Comparison of ENCODE assay signal across 8 cellular contexts in the genomic region with DNA sequence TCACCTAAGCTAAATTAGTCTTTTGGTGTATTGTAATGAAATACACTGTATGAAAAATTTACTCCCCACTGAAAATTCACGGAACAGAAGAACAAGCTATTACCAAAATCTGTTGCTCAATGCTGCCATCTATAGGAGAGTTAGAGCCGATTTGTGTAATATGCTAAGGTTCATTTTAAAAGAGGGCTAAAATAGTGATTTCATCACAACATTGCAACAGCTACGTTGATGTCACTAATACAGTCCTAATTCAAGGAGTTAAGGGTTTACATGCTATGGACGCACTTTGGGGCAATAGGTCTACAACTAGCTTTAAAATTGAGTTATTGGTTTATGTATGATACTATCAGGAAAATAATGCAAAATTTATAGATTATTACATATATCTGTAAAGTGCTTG. TPM values are rescaled to one million over a fixed set of nuclear protein-coding genes. Genes with fewer than 3 reads are reported as not detected.
DNase-seq lines count a peak whose midpoint lies in the region; ATAC-seq lines count a peak whose summit lies in the region.

No MANE protein-coding gene starts in this region.

- no peak overlapping the region for H3K4ac ChIP-seq in mesenchymal stem cell (ENCODE audit: low read depth in 1 of 2, low read length in 2 of 2)

- H3K4me3 ChIP-seq in HUES48 (ENCODE audit: low read depth, low read length) (peak overlapping the region; percentile 29; the same call in 1 of the 2 replicates), mesenchymal stem cell (ENCODE audit: insufficient read depth in 1 of 2, low read depth in 1 of 2, low read length in 2 of 2) (no peak overlapping the region)

- H3K14ac ChIP-seq in mesenchymal stem cell (ENCODE audit: low read length in 2 of 2) = no peak overlapping the region

- H2BK15ac ChIP-seq in mesenchymal stem cell (ENCODE audit: low read depth, poor library complexity, severe bottlenecking) = no peak overlapping the region

- no peak overlapping the region for H2AK5ac ChIP-seq in mesenchymal stem cell (ENCODE audit: low read length, severe bottlenecking)

- H3K27me3 ChIP-seq in HUES48 (ENCODE audit: control insufficient read depth, insufficient read depth, low read length) = no peaks in the 10 kb centered on the region
- H3K27me3 ChIP-seq in mesenchymal stem cell (ENCODE audit: control insufficient read depth in 1 of 2, insufficient read depth in 1 of 2, low read length in 2 of 2) = no peaks in the 10 kb centered on the region

- H3K18ac ChIP-seq in mesenchymal stem cell (ENCODE audit: low read depth in 1 of 2, low read length in 2 of 2) = no peak overlapping the region

- H3K4me2 ChIP-seq in mesenchymal stem cell (ENCODE audit: low read length, poor library complexity, severe bottlenecking) = no peak overlapping the region

- no CpG with 5 or more reads among the region's 4 CpGs for WGBS in mesenchymal stem cell

- no peak overlapping the region for H2BK12ac ChIP-seq in mesenchymal stem cell (ENCODE audit: low read length in 2 of 2)

- H3K9ac ChIP-seq in HUES48 (ENCODE audit: low read depth, low read length) (no peak overlapping the region), mesenchymal stem cell (ENCODE audit: low read length) (peak overlapping the region; percentile 63)

- no peaks in the 10 kb centered on the region for H3K79me1 ChIP-seq in mesenchymal stem cell (replicated peaks; ENCODE audit: low read length, poor library complexity, severe bottlenecking)

- no peak overlapping the region for H3K23ac ChIP-seq in mesenchymal stem cell (ENCODE audit: low read length in 2 of 2)

- H4K8ac ChIP-seq in mesenchymal stem cell (ENCODE audit: low read length) = no peak overlapping the region

- ATAC-seq in HG02981 (IDR thresholded peaks at IDR 0.05; ENCODE audit: unreplicated experiment) (no peak), GM18502 (IDR thresholded peaks at IDR 0.05; ENCODE audit: poor library complexity, unreplicated experiment) (no peak)

- no peak overlapping the region for H4K91ac ChIP-seq in mesenchymal stem cell (ENCODE audit: low read length)

- H2BK120ac ChIP-seq in mesenchymal stem cell (ENCODE audit: low read depth, low read length) = no peak overlapping the region

- H3K27ac ChIP-seq in HUES48 (ENCODE audit: low read depth, low read length) = no peak overlapping the region
- H3K27ac ChIP-seq in mesenchymal stem cell (ENCODE audit: low read length, poor library complexity, severe bottlenecking) = no peak overlapping the region

- DNase-seq in DMS 273 treated with DMSO at 0.1 percent for 48 hours (lab: John Stamatoyannopoulos, UW) (peak; percentile 29), NOMO-1 (lab: John Stamatoyannopoulos, UW; ENCODE audit: unreplicated experiment in 2 of 2) (peak; percentile 48 to 77), cerebellar cortex (ENCODE audit: low spot score) (peak; percentile 93), mesenchymal stem cell (peak; percentile 90), 8988T (no peak)

- H2AFZ ChIP-seq in mesenchymal stem cell (ENCODE audit: low read depth, low read length) = no peak overlapping the region

- H3K9me3 ChIP-seq in HUES48 (ENCODE audit: control insufficient read depth, insufficient read depth, low read length) = no peaks in the 10 kb centered on the region
- H3K9me3 ChIP-seq in mesenchymal stem cell (ENCODE audit: control insufficient read depth, low read length) = no peaks in the 10 kb centered on the region

- peaks cover 8% of the 10 kb centered on the region; the same call in 1 of the 2 replicates for H3K4me1 ChIP-seq in HUES48 (ENCODE audit: control insufficient read depth, insufficient read depth, low read length)
- peaks cover 11% of the 10 kb centered on the region for H3K4me1 ChIP-seq in mesenchymal stem cell (ENCODE audit: control insufficient read depth, insufficient read depth, low read depth, low read length)

- H2BK5ac ChIP-seq in mesenchymal stem cell (ENCODE audit: low read depth, low read length, poor library complexity, severe bottlenecking) = no peak overlapping the region

- H3K36me3 ChIP-seq in HUES48 (ENCODE audit: control insufficient read depth, insufficient read depth, low read length) = 0 out of 2 replicates have a peak, but pooled peaks cover 4% of the 10 kb centered on the region
- peaks cover 0 to 7% of the 10 kb centered on the region in 2 experiments for H3K36me3 ChIP-seq in mesenchymal stem cell (ENCODE audit: control insufficient read depth in 1 of 2, insufficient read depth in 2 of 2, low read depth in 1 of 2, low read length in 2 of 2)

RNA-seq across cellular contexts. Expression of gene IRS1, which starts 3.0 kb away (rescaled TPM):
- polyA plus RNA-seq in mesenchymal stem cell (2013, experiment 1 of 2) = 30.0 TPM
- polyA plus RNA-seq in mesenchymal stem cell (2013, experiment 2 of 2) = 28.7 TPM

RNA-seq across cellular contexts. Expression of gene RHBDD1, which starts 33.3 kb away (rescaled TPM):
- 20.6 TPM for polyA plus RNA-seq in mesenchymal stem cell (2013, experiment 1 of 2)
- 20.9 TPM for polyA plus RNA-seq in mesenchymal stem cell (2013, experiment 2 of 2)
